In genomic region chr17:63740464-63741181, GRCh38 we compare ENCODE assay signal across 7 cellular contexts. TPM values are rescaled to one million over a fixed set of nuclear protein-coding genes. Genes with fewer than 3 reads are reported as not detected.
DNase-seq lines count a peak whose midpoint lies in the region; ATAC-seq and TF ChIP-seq lines count a peak whose summit lies in the region.

No MANE protein-coding gene starts in this region.

- H2AK5ac ChIP-seq in IMR-90 (ENCODE audit: low read depth, low read length), result 0 out of 2 replicates have a peak overlapping the region, but pooled peaks have one; percentile 73

- H3K56ac ChIP-seq in IMR-90 (ENCODE audit: extremely low read depth, insufficient read depth, low read length), result peak overlapping the region; percentile 41; the same call in 1 of the 2 replicates

- H3K79me1 ChIP-seq in IMR-90 (ENCODE audit: low read depth in 1 of 2, low read length in 2 of 2), result peaks cover 11 to 38% of the 10 kb centered on the region in 2 experiments; a peak in 3 of 4 replicates

- peak overlapping the region; percentile 98 for H3K4me2 ChIP-seq in IMR-90 (ENCODE audit: low read depth, low read length)

- peak overlapping the region; percentile 88 for H3K4me3 Mint-ChIP-seq in stimulated activated effector memory CD8-positive, alpha-beta T cell treated with anti-CD3 and anti-CD28 coated beads, Interleukin-12 subunit alpha, Interleukin-12 subunit beta, amount 100 ng/mL, for 72 hours

- H4K8ac ChIP-seq in IMR-90 (ENCODE audit: low read depth in 2 of 2, low read length in 2 of 2), result peak overlapping the region; percentile 35 to 80; a peak in 3 of 4 replicates

- CTCF ChIA-PET in IMR-90 (lab: Yijun Ruan, JAX), result no interaction called here

- no peaks in the 10 kb centered on the region for H3K9me3 Mint-ChIP-seq in stimulated activated effector memory CD8-positive, alpha-beta T cell treated with anti-CD3 and anti-CD28 coated beads, Interleukin-12 subunit alpha, Interleukin-12 subunit beta, amount 100 ng/mL, for 72 hours

- no peak for TF ChIP-seq POLR2A in IMR-90 (IDR thresholded peaks at IDR 0.05; ENCODE audit: low read depth, low read length)

- peaks cover 26% of the 10 kb centered on the region for H3K36me3 Mint-ChIP-seq in stimulated activated effector memory CD8-positive, alpha-beta T cell treated with anti-CD3 and anti-CD28 coated beads, Interleukin-12 subunit alpha, Interleukin-12 subunit beta, amount 100 ng/mL, for 72 hours

- no peak; the same call in 1 of the 2 replicates for ATAC-seq in IMR-90 (ENCODE audit: low read depth)
- ATAC-seq in stimulated activated effector memory CD8-positive, alpha-beta T cell treated with anti-CD3 and anti-CD28 coated beads, Interleukin-12 subunit alpha, Interleukin-12 subunit beta, amount 100 ng/mL, for 72 hours, result no peak

- peak overlapping the region; percentile 69 for H3K9ac ChIP-seq in IMR-90 (ENCODE audit: low read depth, low read length)

- peaks cover 23% of the 10 kb centered on the region for H3K4me1 Mint-ChIP-seq in stimulated activated effector memory CD8-positive, alpha-beta T cell treated with anti-CD3 and anti-CD28 coated beads, Interleukin-12 subunit alpha, Interleukin-12 subunit beta, amount 100 ng/mL, for 72 hours

- peaks cover 6% of the 10 kb centered on the region; the same call in 1 of the 2 replicates for H3K9me1 ChIP-seq in IMR-90 (ENCODE audit: insufficient read depth, low read length)

- H3K36me3 ChIP-seq in GM06990 (ENCODE audit: control insufficient read depth, insufficient read depth, low read length) (no peaks in the 10 kb centered on the region; the same call in 1 of the 2 replicates), IMR-90 (ENCODE audit: control insufficient read depth, insufficient read depth, low read length) (no peaks in the 10 kb centered on the region; the same call in 1 of the 2 replicates), ascending aorta (peaks cover 0 to 2% of the 10 kb centered on the region in 2 donors)

- H2BK120ac ChIP-seq in IMR-90 (ENCODE audit: low read depth, low read length), result no peak overlapping the region

- peak overlapping the region; percentile 98 for H2AFZ ChIP-seq in IMR-90 (replicated peaks; ENCODE audit: low read length, poor library complexity)

- TF ChIP-seq RAD21 in IMR-90 (IDR thresholded peaks at IDR 0.05; ENCODE audit: low read length), result no peak

- peak overlapping the region; percentile 21 for H2BK5ac ChIP-seq in IMR-90 (ENCODE audit: low read depth, low read length, poor library complexity, severe bottlenecking)

- TF ChIP-seq CTCF in GM06990 (IDR thresholded peaks at IDR 0.05; ENCODE audit: insufficient read depth, low read length, poor library complexity, severe bottlenecking) (no peak), IMR-90 (conservative IDR thresholded peaks at IDR 0.05; ENCODE audit: low read depth, low read length) (no peak), ascending aorta (IDR thresholded peaks at IDR 0.05) (no peak)

- H3K4ac ChIP-seq in IMR-90 (ENCODE audit: low read depth, low read length), result peak overlapping the region; percentile 52; the same call in 1 of the 2 replicates

- no peaks in the 10 kb centered on the region; the same call in 1 of the 2 replicates for H4K20me1 ChIP-seq in IMR-90 (ENCODE audit: insufficient read depth, low read length)

- peak overlapping the region; percentile 34; the same call in 1 of the 2 replicates for H3K23ac ChIP-seq in IMR-90 (ENCODE audit: low read depth, low read length)

- H3K14ac ChIP-seq in IMR-90 (replicated peaks; ENCODE audit: low read depth, low read length), result peak overlapping the region; percentile 27

- no peak overlapping the region for H2BK20ac ChIP-seq in IMR-90 (ENCODE audit: low read depth, low read length)

- H3K27ac ChIP-seq in IMR-90 (ENCODE audit: insufficient read depth, low read length) (peak overlapping the region; percentile 56), ascending aorta (peak overlapping the region; percentile 91 to 94)

- H3K27me3 ChIP-seq in GM06990 (replicated peaks; ENCODE audit: control insufficient read depth, insufficient read depth, low read length) (no peaks in the 10 kb centered on the region), IMR-90 (ENCODE audit: control insufficient read depth, insufficient read depth, low read length) (no peaks in the 10 kb centered on the region), ascending aorta (no peaks in the 10 kb centered on the region)

- H3K27ac Mint-ChIP-seq in stimulated activated effector memory CD8-positive, alpha-beta T cell treated with anti-CD3 and anti-CD28 coated beads, Interleukin-12 subunit alpha, Interleukin-12 subunit beta, amount 100 ng/mL, for 72 hours, result peak overlapping the region; percentile 97

- intact Hi-C loops in IMR-90 (cut with micrococcal nuclease) (no loop called here), ascending aorta (cut with DNase I) (loop anchor here (2.0 kb wide), 4 partner anchors 32 to 118 kb away; partner anchors contain the start of genes CCDC47, FTSJ3, LIMD2 and MAP3K3), head of caudate nucleus (cut with DNase I) (loop anchor here (2.0 to 10.0 kb wide), 2 partner anchors 32 to 116 kb away; partner anchors contain the start of genes CCDC47 and MAP3K3)

- H3K18ac ChIP-seq in IMR-90 (ENCODE audit: low read depth, low read length), result no peak overlapping the region

- WGBS in IMR-90 (ENCODE audit: extremely low coverage in 2 of 2, insufficient read length in 1 of 2), 2 experiments, result no CpG with 5 or more reads among the region's 12 CpGs

- H4K5ac ChIP-seq in IMR-90 (ENCODE audit: low read depth, low read length), result peak overlapping the region; percentile 57

- H2BK15ac ChIP-seq in IMR-90 (ENCODE audit: low read depth, low read length), result no peak overlapping the region

- H3K9me3 ChIP-seq in IMR-90 (ENCODE audit: control insufficient read depth, insufficient read depth, low read length), result no peaks in the 10 kb centered on the region
- no peaks in the 10 kb centered on the region for H3K9me3 ChIP-seq in ascending aorta

- no peak overlapping the region for H4K91ac ChIP-seq in IMR-90 (ENCODE audit: insufficient read depth, low read depth, low read length)

- POLR2A ChIA-PET in IMR-90 (lab: Charles Lee; ENCODE audit: unreplicated experiment), result no interaction called here

- H3K4me1 ChIP-seq in IMR-90 (ENCODE audit: control insufficient read depth, insufficient read depth, low read length) (peaks cover 6% of the 10 kb centered on the region), ascending aorta (peaks cover 0 to 10% of the 10 kb centered on the region in 2 donors)

- TSS peak; percentile 17 for BruUV-seq in IMR-90 (replicated peaks; lab: Mats Ljungman, UMichigan)

- DNase-seq in GM06990 (ENCODE audit: extremely low read depth, insufficient read length) (peak; percentile 6), IMR-90 (peak; percentile 6), ascending aorta (ENCODE audit: low spot score in 2 of 2) (no peak), iPS-NIHi11 (ENCODE audit: low spot score) (peak; percentile 7), head of caudate nucleus (no peak), NCI-H128 (lab: John Stamatoyannopoulos, UW; ENCODE audit: unreplicated experiment) (no peak)
- DNase-seq in stimulated activated effector memory CD8-positive, alpha-beta T cell treated with anti-CD3 and anti-CD28 coated beads, Interleukin-12 subunit alpha, Interleukin-12 subunit beta, amount 100 ng/mL, for 72 hours (ENCODE audit: low spot score in 2 of 2), result no peak

- in situ Hi-C loops in IMR-90 (cut with MboI; ENCODE audit: low sequenced_read_pairs), result no loop called here

- H2AK9ac ChIP-seq in IMR-90 (replicated peaks; ENCODE audit: low read depth, low read length, poor library complexity), result peak overlapping the region; percentile 89

- peak overlapping the region; percentile 75 for H3K4me3 ChIP-seq in GM06990 (replicated peaks; ENCODE audit: low read depth, low read length)
- H3K4me3 ChIP-seq in IMR-90 (ENCODE audit: insufficient read depth, low read depth, low read length), result peak overlapping the region; percentile 75
- H3K4me3 ChIP-seq in ascending aorta, result peak overlapping the region; percentile 84 to 90

- dilution Hi-C loops in IMR-90 (cut with HindIII; ENCODE audit: low sequenced_read_pairs, unreplicated experiment), result no loop called here

TF ChIP-seq in IMR-90, 13 proteins besides CTCF, POLR2A, EP300 and RAD21 (continues in another document):
- TF ChIP-seq RCOR1 (IDR thresholded peaks at IDR 0.05; ENCODE audit: insufficient replicate concordance, low read length), result no peak
- no peak for TF ChIP-seq MAZ (IDR thresholded peaks at IDR 0.05; ENCODE audit: borderline replicate concordance, low read depth, low read length)
- TF ChIP-seq NFE2L2 (IDR thresholded peaks at IDR 0.05; ENCODE audit: low read depth, low read length), result no peak
- TF ChIP-seq FOS (IDR thresholded peaks at IDR 0.05; ENCODE audit: low read depth, low read length), result no peak
- TF ChIP-seq ELK1 (IDR thresholded peaks at IDR 0.05; ENCODE audit: borderline replicate concordance, low read depth, low read length), result no peak
- no peak for TF ChIP-seq MAFK (IDR thresholded peaks at IDR 0.05; ENCODE audit: low read depth, low read length)

RNA-seq across cellular contexts. Expression of gene STRADA, which starts 1.0 kb away (rescaled TPM):
- total RNA-seq in IMR-90 (2012; rRNA removed) (14.7 and 19.9 TPM in 2 replicates), ascending aorta (3.2 TPM)
- 30.8 and 30.9 TPM in 2 replicates for polyA plus RNA-seq in IMR-90 (2012; rRNA removed)
- polyA plus RNA-seq in IMR-90 (2012; cell fraction: cytosol; rRNA removed), result 22.7 and 27.1 TPM in 2 replicates
- 97.1 and 101 TPM in 2 replicates for polyA plus RNA-seq in IMR-90 (2012; cell fraction: nucleus; rRNA removed; ENCODE audit: low replicate concordance)

RNA-seq across cellular contexts. Expression of gene CCDC47, which starts 32.8 kb away (rescaled TPM):
- total RNA-seq in IMR-90 (2012; rRNA removed), result 62.0 and 79.4 TPM in 2 replicates
- 45.3 and 45.7 TPM in 2 replicates for polyA plus RNA-seq in IMR-90 (2012; rRNA removed)
- polyA plus RNA-seq in IMR-90 (2012; cell fraction: cytosol; rRNA removed), result 14.3 and 14.7 TPM in 2 replicates
- polyA plus RNA-seq in IMR-90 (2012; cell fraction: nucleus; rRNA removed; ENCODE audit: low replicate concordance), result 7.1 and 19.4 TPM in 2 replicates
- 76.2 TPM for total RNA-seq in ascending aorta

RNA-seq across cellular contexts. Expression of gene DDX42, which starts 33.3 kb away (rescaled TPM):
- total RNA-seq in IMR-90 (2012; rRNA removed) (74.7 and 75.8 TPM in 2 replicates), ascending aorta (37.5 TPM)
- 75.6 and 91.5 TPM in 2 replicates for polyA plus RNA-seq in IMR-90 (2012; rRNA removed)
- 18.9 and 19.1 TPM in 2 replicates for polyA plus RNA-seq in IMR-90 (2012; cell fraction: cytosol; rRNA removed)
- 62.8 and 303 TPM in 2 replicates for polyA plus RNA-seq in IMR-90 (2012; cell fraction: nucleus; rRNA removed; ENCODE audit: low replicate concordance)

RNA-seq across cellular contexts. Expression of gene LIMD2, which starts 40.7 kb away (rescaled TPM):
- total RNA-seq in IMR-90 (2012; rRNA removed) (4.5 and 4.7 TPM in 2 replicates), ascending aorta (27.0 TPM)
- 21.7 and 32.3 TPM in 2 replicates for polyA plus RNA-seq in IMR-90 (2012; rRNA removed)
- polyA plus RNA-seq in IMR-90 (2012; cell fraction: cytosol; rRNA removed), result 8.2 and 17.9 TPM in 2 replicates
- 66.0 and 140 TPM in 2 replicates for polyA plus RNA-seq in IMR-90 (2012; cell fraction: nucleus; rRNA removed; ENCODE audit: low replicate concordance)

Comparison
In these comparisons a context has a peak if more than half of its experiments do, and no peak if none do; other contexts are left out.
1. DNase-seq: peak in GM06990 (single experiment), IMR-90 (single experiment) and iPS-NIHi11 (single experiment); none in ascending aorta (0 of 2), stimulated activated effector memory CD8-positive, alpha-beta T cell treated with anti-CD3 and anti-CD28 coated beads, Interleukin-12 subunit alpha, Interleukin-12 subunit beta, amount 100 ng/mL, for 72 hours (0 of 2), head of caudate nucleus (0 of 42) and NCI-H128 (single experiment).
2. Peak in every context shown above with its lines, with median percentiles within 50 percentile points of each other: H3K4me3 ChIP-seq.